Comparison of ENCODE assay signal across 9 cellular contexts in genomic region chr1:73998348-73998959, GRCh38.
A peak's percentile ranks its signal among the peaks of the same experiment; 100 is the strongest.
DNase-seq lines count a peak whose midpoint lies in the region; ATAC-seq and TF ChIP-seq lines count a peak whose summit lies in the region.
"Had no signal": no experiment of that assay in that cellular context is flagged by ENCODE, and none has a peak within 500 bp of the region (broad histone marks: within the 10 kb centered on the region; RNA-seq: fewer than 3 reads in every experiment).

No MANE protein-coding gene starts in this region.

- no peaks in the 10 kb centered on the region for H3K27me3 ChIP-seq in colonic mucosa
- no peaks in the 10 kb centered on the region for H3K27me3 ChIP-seq in neural cell (ENCODE audit: insufficient read depth, low read depth, low read length)

- no peak overlapping the region for H3K4me2 ChIP-seq in neural cell (ENCODE audit: low read length)

- ATAC-seq in HG03342 (IDR thresholded peaks at IDR 0.05; ENCODE audit: unreplicated experiment) (peak; percentile 73), GM21367 (IDR thresholded peaks at IDR 0.05; ENCODE audit: unreplicated experiment) (no peak)

- H3K9ac ChIP-seq in colonic mucosa (ENCODE audit: low read depth in 2 of 2, low read length in 2 of 2) (no peak overlapping the region), neural cell (ENCODE audit: low read length) (no peak overlapping the region)

- no peak overlapping the region for H3K4me3 Mint-ChIP-seq in activated CD4-positive, alpha-beta T cell treated with anti-CD3 and anti-CD28 coated beads, Interleukin-2, amount 10 ng/mL, durations not matched to agents 7 days and 5 days
- H3K4me3 Mint-ChIP-seq: activated naive CD4-positive, alpha-beta T cell treated with anti-CD3 and anti-CD28 coated beads, Interleukin-2, amount 50 U/mL, for 24 hours had no signal

- TF ChIP-seq EP300 in neural cell (conservative IDR thresholded peaks at IDR 0.05; ENCODE audit: poor library complexity, severe bottlenecking) = no peak

- no peaks in the 10 kb centered on the region for H3K79me2 ChIP-seq in neural cell (replicated peaks; ENCODE audit: insufficient read depth, low read length)

- H3K9me3 ChIP-seq in colonic mucosa (no peaks in the 10 kb centered on the region), neural cell (ENCODE audit: low read length) (no peaks in the 10 kb centered on the region)

- H3K36me3 ChIP-seq in colonic mucosa (no peaks in the 10 kb centered on the region), neural cell (ENCODE audit: insufficient read depth, low read length) (no peaks in the 10 kb centered on the region)

- TF ChIP-seq CTCF in colonic mucosa (IDR thresholded peaks at IDR 0.05) = peak; percentile 24
- peak; percentile 81 for TF ChIP-seq CTCF in neural cell (IDR thresholded peaks at IDR 0.05; ENCODE audit: poor library complexity, severe bottlenecking)

- H3K4me3 ChIP-seq in colonic mucosa = no peak overlapping the region
- no peak overlapping the region for H3K4me3 ChIP-seq in neural cell (ENCODE audit: low read length)

- intact Hi-C loops in colonic mucosa (cut with DNase I) = no loop called here

- no peaks in the 10 kb centered on the region for H3K4me1 ChIP-seq in colonic mucosa

- no peaks in the 10 kb centered on the region for H3K27me3 Mint-ChIP-seq in activated CD4-positive, alpha-beta T cell treated with anti-CD3 and anti-CD28 coated beads, Interleukin-2, amount 10 ng/mL, durations not matched to agents 7 days and 5 days

- no peaks in the 10 kb centered on the region for H4K20me1 ChIP-seq in neural cell (ENCODE audit: insufficient read depth)

- H2AFZ ChIP-seq in neural cell (ENCODE audit: low read depth, low read length) = no peak overlapping the region

- H3K9me2 ChIP-seq in neural cell (ENCODE audit: insufficient read depth, low read length) = no peaks in the 10 kb centered on the region

- CTCF ChIA-PET in activated CD4-positive, alpha-beta T cell treated with anti-CD3 and anti-CD28 coated beads, Interleukin-2, amount 10 ng/mL, durations not matched to agents 7 days and 5 days (lab: Charles Lee) = no interaction called here

- DNase-seq in activated CD4-positive, alpha-beta T cell treated with anti-CD3 and anti-CD28 coated beads, Interleukin-2, amount 10 ng/mL, durations not matched to agents 7 days and 5 days = no peak
- DNase-seq in activated CD4-positive, alpha-beta T cell treated with anti-CD3 and anti-CD28 coated beads for 1 hour = no peak
- peak; percentile 47 for DNase-seq in NCI-H524 treated with DMSO at 0.1 percent for 48 hours (lab: John Stamatoyannopoulos, UW)
- DNase-seq in colonic mucosa = no peak
- DNase-seq in activated CD4-positive, alpha-beta T cell treated with anti-CD3 and anti-CD28 coated beads for 4 hours = no peak

- no peaks in the 10 kb centered on the region for H3F3A ChIP-seq in neural cell (ENCODE audit: insufficient read depth, low read length, poor library complexity, severe bottlenecking)

- POLR2A ChIA-PET in activated CD4-positive, alpha-beta T cell treated with anti-CD3 and anti-CD28 coated beads, Interleukin-2, amount 10 ng/mL, durations not matched to agents 7 days and 5 days (lab: Charles Lee) = no interaction called here

- H3K27ac ChIP-seq in colonic mucosa (no peak overlapping the region), neural cell (ENCODE audit: low read length) (no peak overlapping the region)

- peak overlapping the region; percentile 25 for H3K27ac Mint-ChIP-seq in activated CD4-positive, alpha-beta T cell treated with anti-CD3 and anti-CD28 coated beads, Interleukin-2, amount 10 ng/mL, durations not matched to agents 7 days and 5 days
- H3K27ac Mint-ChIP-seq: activated naive CD4-positive, alpha-beta T cell treated with anti-CD3 and anti-CD28 coated beads, Interleukin-2, amount 50 U/mL, for 24 hours had no signal

- H3K36me3 Mint-ChIP-seq in activated CD4-positive, alpha-beta T cell treated with anti-CD3 and anti-CD28 coated beads, Interleukin-2, amount 10 ng/mL, durations not matched to agents 7 days and 5 days (ENCODE audit: low read depth) = no peaks in the 10 kb centered on the region
- H3K36me3 Mint-ChIP-seq: activated naive CD4-positive, alpha-beta T cell treated with anti-CD3 and anti-CD28 coated beads, Interleukin-2, amount 50 U/mL, for 24 hours had no signal

- H3K9me3 Mint-ChIP-seq in activated CD4-positive, alpha-beta T cell treated with anti-CD3 and anti-CD28 coated beads, Interleukin-2, amount 10 ng/mL, durations not matched to agents 7 days and 5 days = no peaks in the 10 kb centered on the region
- H3K9me3 Mint-ChIP-seq: activated naive CD4-positive, alpha-beta T cell treated with anti-CD3 and anti-CD28 coated beads, Interleukin-2, amount 50 U/mL, for 24 hours had no signal

- H3K4me1 Mint-ChIP-seq in activated CD4-positive, alpha-beta T cell treated with anti-CD3 and anti-CD28 coated beads, Interleukin-2, amount 10 ng/mL, durations not matched to agents 7 days and 5 days = no peaks in the 10 kb centered on the region
- H3K4me1 Mint-ChIP-seq: activated naive CD4-positive, alpha-beta T cell treated with anti-CD3 and anti-CD28 coated beads, Interleukin-2, amount 50 U/mL, for 24 hours had no signal

- peak; percentile 93 for TF ChIP-seq RAD21 in neural cell (conservative IDR thresholded peaks at IDR 0.05)

TF ChIP-seq in neural cell, 6 proteins besides CTCF, POLR2A, EP300 and RAD21:
- TF ChIP-seq POLR2AphosphoS5 (IDR thresholded peaks at IDR 0.05) (no peak), SMC3 (conservative IDR thresholded peaks at IDR 0.05; ENCODE audit: poor library complexity) (peak; percentile 89), EZH2 (IDR thresholded peaks at IDR 0.05; ENCODE audit: borderline replicate concordance, insufficient read depth, low read length, poor library complexity, severe bottlenecking) (no peak), TAF1 (IDR thresholded peaks at IDR 0.05; ENCODE audit: low read depth) (no peak), MXI1 (conservative IDR thresholded peaks at IDR 0.05; ENCODE audit: poor library complexity, severe bottlenecking) (no peak)
- TF ChIP-seq, protein P1, sequence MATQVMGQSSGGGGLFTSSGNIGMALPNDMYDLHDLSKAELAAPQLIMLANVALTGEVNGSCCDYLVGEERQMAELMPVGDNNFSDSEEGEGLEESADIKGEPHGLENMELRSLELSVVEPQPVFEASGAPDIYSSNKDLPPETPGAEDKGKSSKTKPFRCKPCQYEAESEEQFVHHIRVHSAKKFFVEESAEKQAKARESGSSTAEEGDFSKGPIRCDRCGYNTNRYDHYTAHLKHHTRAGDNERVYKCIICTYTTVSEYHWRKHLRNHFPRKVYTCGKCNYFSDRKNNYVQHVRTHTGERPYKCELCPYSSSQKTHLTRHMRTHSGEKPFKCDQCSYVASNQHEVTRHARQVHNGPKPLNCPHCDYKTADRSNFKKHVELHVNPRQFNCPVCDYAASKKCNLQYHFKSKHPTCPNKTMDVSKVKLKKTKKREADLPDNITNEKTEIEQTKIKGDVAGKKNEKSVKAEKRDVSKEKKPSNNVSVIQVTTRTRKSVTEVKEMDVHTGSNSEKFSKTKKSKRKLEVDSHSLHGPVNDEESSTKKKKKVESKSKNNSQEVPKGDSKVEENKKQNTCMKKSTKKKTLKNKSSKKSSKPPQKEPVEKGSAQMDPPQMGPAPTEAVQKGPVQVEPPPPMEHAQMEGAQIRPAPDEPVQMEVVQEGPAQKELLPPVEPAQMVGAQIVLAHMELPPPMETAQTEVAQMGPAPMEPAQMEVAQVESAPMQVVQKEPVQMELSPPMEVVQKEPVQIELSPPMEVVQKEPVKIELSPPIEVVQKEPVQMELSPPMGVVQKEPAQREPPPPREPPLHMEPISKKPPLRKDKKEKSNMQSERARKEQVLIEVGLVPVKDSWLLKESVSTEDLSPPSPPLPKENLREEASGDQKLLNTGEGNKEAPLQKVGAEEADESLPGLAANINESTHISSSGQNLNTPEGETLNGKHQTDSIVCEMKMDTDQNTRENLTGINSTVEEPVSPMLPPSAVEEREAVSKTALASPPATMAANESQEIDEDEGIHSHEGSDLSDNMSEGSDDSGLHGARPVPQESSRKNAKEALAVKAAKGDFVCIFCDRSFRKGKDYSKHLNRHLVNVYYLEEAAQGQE (IDR thresholded peaks at IDR 0.05; ENCODE audit: borderline replicate concordance) = no peak
